8 cellular contexts compared by ENCODE assay signal in genomic region chr5:154610321-154611154, GRCh38.
A peak's percentile ranks its signal among the peaks of the same experiment; 100 is the strongest.
DNase-seq lines count a peak whose midpoint lies in the region; ATAC-seq and TF ChIP-seq lines count a peak whose summit lies in the region.

No MANE protein-coding gene starts in this region.

- TF ChIP-seq POLR2A in vagina (IDR thresholded peaks at IDR 0.05) = no peak

- H2AFZ ChIP-seq in Karpas-422 (ENCODE audit: low read length) = no peak overlapping the region

- H3K9me3 Mint-ChIP-seq in activated naive CD8-positive, alpha-beta T cell treated with anti-CD3 and anti-CD28 coated beads, Interleukin-2, amount 10 ng/mL, durations not matched to agents 7 days and 5 days = no peaks in the 10 kb centered on the region

- ATAC-seq in GM21786 (IDR thresholded peaks at IDR 0.05; ENCODE audit: unreplicated experiment) (peak; percentile 92), left cardiac atrium (peak; percentile 92 to 93)
- peak; percentile 94 for ATAC-seq in activated naive CD8-positive, alpha-beta T cell treated with anti-CD3 and anti-CD28 coated beads, Interleukin-2, amount 10 ng/mL, durations not matched to agents 7 days and 5 days (ENCODE audit: low read depth)

- no peaks in the 10 kb centered on the region for H4K20me1 ChIP-seq in Karpas-422 (ENCODE audit: insufficient read depth, low read depth, low read length)

- H3K4me1 Mint-ChIP-seq in activated naive CD8-positive, alpha-beta T cell treated with anti-CD3 and anti-CD28 coated beads, Interleukin-2, amount 10 ng/mL, durations not matched to agents 7 days and 5 days = peaks cover 6% of the 10 kb centered on the region

- H3K4me1 ChIP-seq in Karpas-422 (ENCODE audit: low read length) (peaks cover 9% of the 10 kb centered on the region; the same call in 1 of the 2 replicates), vagina (peaks cover 15% of the 10 kb centered on the region)

- H3K9me3 ChIP-seq in Karpas-422 (ENCODE audit: low read length) (no peaks in the 10 kb centered on the region), vagina (no peaks in the 10 kb centered on the region)

- H3K27me3 ChIP-seq in Karpas-422 (ENCODE audit: low read length) (no peaks in the 10 kb centered on the region), vagina (no peaks in the 10 kb centered on the region)

- POLR2A ChIA-PET in activated naive CD8-positive, alpha-beta T cell treated with anti-CD3 and anti-CD28 coated beads, Interleukin-2, amount 10 ng/mL, durations not matched to agents 7 days and 5 days (lab: Charles Lee) = no interaction called here

- H3K4me2 ChIP-seq in Karpas-422 (ENCODE audit: low read depth, low read length, poor library complexity, severe bottlenecking) = no peak overlapping the region

- DNase-seq in GDM1 (lab: John Stamatoyannopoulos, UW) (peak; percentile 64), Karpas-422 (peak; percentile 94), SHP77 treated with DMSO at 0.1 percent for 48 hours (lab: John Stamatoyannopoulos, UW) (peak; percentile 3), left cardiac atrium (peak; percentile 80), pons (ENCODE audit: low spot score) (peak; percentile 47), vagina (ENCODE audit: extremely low spot score in 2 of 2) (no peak)
- DNase-seq in activated naive CD8-positive, alpha-beta T cell treated with anti-CD3 and anti-CD28 coated beads, Interleukin-2, amount 10 ng/mL, durations not matched to agents 7 days and 5 days = peak; percentile 74

- no peak overlapping the region for H3K4me3 ChIP-seq in Karpas-422 (ENCODE audit: low read length)
- H3K4me3 ChIP-seq in vagina = peak overlapping the region; percentile 10 to 41

- intact Hi-C loops in left cardiac atrium (cut with DNase I) (loop anchor here in 1 of 2 donors (1.0 kb wide), 1 partner anchor 143 kb away; no protein-coding TSS in a partner anchor), vagina (cut with DNase I) (no loop called here)

- H3K27ac Mint-ChIP-seq in activated naive CD8-positive, alpha-beta T cell treated with anti-CD3 and anti-CD28 coated beads, Interleukin-2, amount 10 ng/mL, durations not matched to agents 7 days and 5 days = no peak overlapping the region

- H3K36me3 Mint-ChIP-seq in activated naive CD8-positive, alpha-beta T cell treated with anti-CD3 and anti-CD28 coated beads, Interleukin-2, amount 10 ng/mL, durations not matched to agents 7 days and 5 days = no peaks in the 10 kb centered on the region

- no peaks in the 10 kb centered on the region for H3K9me2 ChIP-seq in Karpas-422 (replicated peaks; ENCODE audit: insufficient read depth, low read length)

- H3K4me3 Mint-ChIP-seq in activated naive CD8-positive, alpha-beta T cell treated with anti-CD3 and anti-CD28 coated beads, Interleukin-2, amount 10 ng/mL, durations not matched to agents 7 days and 5 days = peak overlapping the region; percentile 40

- TF ChIP-seq CTCF in vagina (IDR thresholded peaks at IDR 0.05) = peak; percentile 67 to 77 (median 76)

- no peaks in the 10 kb centered on the region for H3K36me3 ChIP-seq in Karpas-422 (ENCODE audit: insufficient read depth, low read length)
- no peaks in the 10 kb centered on the region for H3K36me3 ChIP-seq in vagina

- no peaks in the 10 kb centered on the region for H3K79me2 ChIP-seq in Karpas-422 (ENCODE audit: low read length)

- no peak overlapping the region for H3K9ac ChIP-seq in Karpas-422 (ENCODE audit: low read length)

- H3K27ac ChIP-seq in Karpas-422 (ENCODE audit: low read length) (no peak overlapping the region), vagina (no peak overlapping the region)

- H3K27me3 Mint-ChIP-seq in activated naive CD8-positive, alpha-beta T cell treated with anti-CD3 and anti-CD28 coated beads, Interleukin-2, amount 10 ng/mL, durations not matched to agents 7 days and 5 days = peaks cover 67% of the 10 kb centered on the region

Comparison
In these comparisons a context has a peak if more than half of its experiments do, and no peak if none do; other contexts are left out.
1. DNase-seq: peak in GDM1 (single experiment), Karpas-422 (single experiment), SHP77 treated with DMSO at 0.1 percent for 48 hours (single experiment), activated naive CD8-positive, alpha-beta T cell treated with anti-CD3 and anti-CD28 coated beads, Interleukin-2, amount 10 ng/mL, durations not matched to agents 7 days and 5 days (single experiment), left cardiac atrium (single experiment) and pons (single experiment); none in vagina (0 of 2).
2. Peak in every context shown above with its lines, with median percentiles within 50 percentile points of each other: ATAC-seq.